Comparison of ENCODE assay signal across 16 cellular contexts in the genomic region with DNA sequence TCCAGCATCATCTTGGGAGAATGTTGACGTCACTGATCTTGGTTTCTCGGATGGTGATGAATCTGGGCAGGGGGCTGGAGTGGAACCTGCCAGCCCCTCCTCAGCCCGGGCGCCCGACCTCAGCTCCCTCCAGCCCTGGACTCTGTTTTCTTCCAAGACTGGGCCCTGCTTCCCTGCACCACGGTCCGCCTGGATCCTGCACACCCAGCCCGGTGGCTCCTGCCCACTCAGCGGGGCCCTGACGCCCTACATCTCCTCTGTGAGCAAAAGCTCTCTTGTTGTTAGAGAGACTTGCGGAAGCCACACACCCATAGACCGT. TPM values are rescaled to one million over a fixed set of nuclear protein-coding genes. Genes with fewer than 3 reads are reported as not detected.
A peak's percentile ranks its signal among the peaks of the same experiment; 100 is the strongest.
DNase-seq lines count a peak whose midpoint lies in the region; ATAC-seq and TF ChIP-seq lines count a peak whose summit lies in the region.
"Had no signal": no experiment of that assay in that cellular context is flagged by ENCODE, and none has a peak within 500 bp of the region (broad histone marks: within the 10 kb centered on the region; RNA-seq: fewer than 3 reads in every experiment).

No MANE protein-coding gene starts in this region.

- H3K27me3 ChIP-seq in RWPE2 (ENCODE audit: insufficient read depth, poor library complexity, severe bottlenecking), result no peaks in the 10 kb centered on the region
- H3K27me3 ChIP-seq in colonic mucosa, result no peaks in the 10 kb centered on the region
- H3K27me3 ChIP-seq in sigmoid colon, result no peaks in the 10 kb centered on the region
- H3K27me3 ChIP-seq in tibial artery, result peaks cover 0 to 47% of the 10 kb centered on the region in 2 donors
- no peaks in the 10 kb centered on the region for H3K27me3 ChIP-seq in uterus

- H3K36me3 ChIP-seq in RWPE2 (ENCODE audit: low read depth) (no peaks in the 10 kb centered on the region), colonic mucosa (no peaks in the 10 kb centered on the region), sigmoid colon (no peaks in the 10 kb centered on the region), tibial artery (no peaks in the 10 kb centered on the region), uterus (no peaks in the 10 kb centered on the region)
- H3K36me3 ChIP-seq: BE2C had no signal

- intact Hi-C loops in colonic mucosa (cut with DNase I), result no loop called here
- intact Hi-C loops in sigmoid colon (cut with DNase I), result no loop called here
- intact Hi-C loops in tibial artery (cut with DNase I; ENCODE audit: low total_unique reads), result no loop called here
- intact Hi-C loops in uterus (cut with DNase I; ENCODE audit: low total_unique reads), result no loop called here

- H3K9ac ChIP-seq in colonic mucosa (ENCODE audit: low read depth in 2 of 2, low read length in 2 of 2), result no peak overlapping the region

- TF ChIP-seq CTCF in RWPE2 (IDR thresholded peaks at IDR 0.05; ENCODE audit: poor library complexity, severe bottlenecking) (no peak), colonic mucosa (IDR thresholded peaks at IDR 0.05) (no peak), sigmoid colon (IDR thresholded peaks at IDR 0.05) (no peak), tibial artery (IDR thresholded peaks at IDR 0.05) (no peak), uterus (IDR thresholded peaks at IDR 0.05) (no peak)

- DNase-seq in RWPE2 (ENCODE audit: low spot score) (peak; percentile 31), colonic mucosa (peak; percentile 14), mucosa of gallbladder (ENCODE audit: low spot score) (peak; percentile 6), sigmoid colon (peak; percentile 33), tibial artery (no peak), uterus (no peak)
- DNase-seq: BE2C; CD4-positive, alpha-beta memory T cell; DMS153; DMS79 treated with DMSO at 0.1 percent for 48 hours; EL; H9 had no signal

- TF ChIP-seq EP300 in sigmoid colon (IDR thresholded peaks at IDR 0.05), result no peak

- H3K9me3 ChIP-seq in RWPE2 (ENCODE audit: severe bottlenecking) (no peaks in the 10 kb centered on the region), colonic mucosa (no peaks in the 10 kb centered on the region), sigmoid colon (no peaks in the 10 kb centered on the region), tibial artery (no peaks in the 10 kb centered on the region), uterus (no peaks in the 10 kb centered on the region)
- H3K9me3 ChIP-seq: A549, BE2C had no signal

- no peak for ATAC-seq in RWPE2 (ENCODE audit: low read depth)
- no peak for ATAC-seq in HG03565 (IDR thresholded peaks at IDR 0.05; ENCODE audit: unreplicated experiment)
- ATAC-seq: A549, GM23338 had no signal

- H3K4me1 ChIP-seq in RWPE2 (ENCODE audit: insufficient read depth, poor library complexity, severe bottlenecking) (no peaks in the 10 kb centered on the region), colonic mucosa (peaks cover 4% of the 10 kb centered on the region), sigmoid colon (peaks cover 0 to 16% (median 9%) of the 10 kb centered on the region in 4 donors), tibial artery (no peaks in the 10 kb centered on the region), uterus (no peaks in the 10 kb centered on the region)
- H3K4me1 ChIP-seq: A549, BE2C had no signal

- TF ChIP-seq POLR2A in sigmoid colon (IDR thresholded peaks at IDR 0.05) (no peak), uterus (IDR thresholded peaks at IDR 0.05) (no peak)

- WGBS in sigmoid colon, 2 donors, result 93 to 96% methylated on average over 12 of the region's 12 CpGs

- H3K27ac ChIP-seq in RWPE2 (ENCODE audit: poor library complexity, severe bottlenecking) (no peak overlapping the region), colonic mucosa (no peak overlapping the region), sigmoid colon (no peak overlapping the region), tibial artery (no peak overlapping the region), uterus (no peak overlapping the region)
- H3K27ac ChIP-seq: A549, C4-2B had no signal

- no peak overlapping the region for H3K4me3 ChIP-seq in RWPE2 (ENCODE audit: severe bottlenecking)
- H3K4me3 ChIP-seq in colonic mucosa, result no peak overlapping the region
- H3K4me3 ChIP-seq in sigmoid colon, result no peak overlapping the region
- H3K4me3 ChIP-seq in tibial artery, result no peak overlapping the region
- no peak overlapping the region for H3K4me3 ChIP-seq in uterus
- H3K4me3 ChIP-seq: A549, GM23338 had no signal

RNA-seq across cellular contexts. Expression of gene FAM20C, which starts 22.6 kb away (rescaled TPM):
- total RNA-seq in colonic mucosa, result 10 to 100 TPM; 18.5 to 18.9 TPM
- total RNA-seq in mucosa of gallbladder, result 99.2 TPM
- 10 to 100 TPM; 18.4 to 51.3 (median 23.3) TPM for total RNA-seq in sigmoid colon
- polyA plus RNA-seq in sigmoid colon, result 10 to 100 TPM in 2 of 3 donors, 1 to 10 TPM in 1; 3.0 to 27.5 (median 10.4) TPM
- total RNA-seq in uterus, result 10 to 100 TPM in 3 of 4 donors, 1 to 10 TPM in 1; 3.8 to 28.8 (median 16.4) TPM
- polyA plus RNA-seq: CD4-positive, alpha-beta memory T cell had no signal

Comparison
In these comparisons a context has a peak if more than half of its experiments do, and no peak if none do; other contexts are left out.
1. DNase-seq: peak in RWPE2 (single experiment), colonic mucosa (single experiment), mucosa of gallbladder (single experiment) and sigmoid colon (single experiment); none in tibial artery (0 of 2) and uterus (0 of 2).